ENCODE assay signal across 26 cellular contexts in the genomic region with DNA sequence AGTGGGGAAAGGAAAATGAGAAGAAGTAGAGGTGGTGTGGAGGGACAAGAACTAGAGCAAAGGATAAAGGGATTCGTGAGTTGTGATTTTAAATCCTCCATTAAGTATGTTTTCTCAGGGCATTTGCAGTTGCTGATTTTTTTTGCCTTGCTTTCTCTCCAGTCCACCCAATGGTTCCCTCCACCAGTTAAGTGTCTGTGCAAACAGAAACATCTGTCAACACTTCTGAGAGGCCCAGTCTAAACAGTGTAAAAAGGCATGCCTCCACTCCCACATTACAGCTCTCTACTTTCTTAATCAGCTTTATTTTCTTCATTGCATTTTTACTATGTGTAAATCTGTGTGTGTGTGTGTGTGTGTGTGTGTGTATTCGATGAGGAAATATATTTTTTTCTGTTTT.
DNase-seq lines count a peak whose midpoint lies in the region; ATAC-seq, FAIRE-seq and TF ChIP-seq lines count a peak whose summit lies in the region.
"Had no signal": no experiment of that assay in that cellular context is flagged by ENCODE, and none has a peak within 500 bp of the region (broad histone marks: within the 10 kb centered on the region; RNA-seq: fewer than 3 reads in every experiment).

No MANE protein-coding gene starts in this region.

- H3K27me3 Mint-ChIP-seq in activated CD8-positive, alpha-beta T cell treated with anti-CD3 and anti-CD28 coated beads for 36 hours: peaks cover 7% of the 10 kb centered on the region
- H3K27me3 Mint-ChIP-seq: activated B cell treated with CpG ODN at 0.5 μM for 24 hours; activated CD4-positive, alpha-beta memory T cell treated with anti-CD3 and anti-CD28 coated beads for 36 hours; CD4-positive, alpha-beta memory T cell; IgD-negative memory B cell had no signal

- H3K9me3 ChIP-seq in HAP-1: no peaks in the 10 kb centered on the region; the same call in 1 of the 2 replicates
- H3K9me3 ChIP-seq in lower lobe of right lung: no peaks in the 10 kb centered on the region
- H3K9me3 ChIP-seq: right lobe of liver, stomach, transverse colon had no signal

- intact Hi-C loops in activated CD8-positive, alpha-beta T cell treated with anti-CD3 and anti-CD28 coated beads for 36 hours (cut with micrococcal nuclease): no loop called here
- intact Hi-C loops in lower lobe of right lung (cut with DNase I): no loop called here

- H3K36me3 ChIP-seq in HAP-1 (replicated peaks) (no peaks in the 10 kb centered on the region), lower lobe of right lung (no peaks in the 10 kb centered on the region)
- H3K36me3 ChIP-seq: brain microvascular endothelial cell, right lobe of liver, stomach, transverse colon had no signal

- FAIRE-seq in endometrium (lab: Jason Lieb, UNC): peak; percentile 90
- FAIRE-seq: RCC 7860 had no signal

- H3K4me1 Mint-ChIP-seq in activated CD8-positive, alpha-beta T cell treated with anti-CD3 and anti-CD28 coated beads for 36 hours (ENCODE audit: low read depth): no peaks in the 10 kb centered on the region
- H3K4me1 Mint-ChIP-seq: activated B cell treated with CpG ODN at 0.5 μM for 24 hours; CD4-positive, alpha-beta memory T cell; natural killer cell had no signal

- no peak overlapping the region for H3K27ac Mint-ChIP-seq in activated CD8-positive, alpha-beta T cell treated with anti-CD3 and anti-CD28 coated beads for 36 hours
- H3K27ac Mint-ChIP-seq: activated B cell treated with CpG ODN at 0.5 μM for 24 hours; activated CD4-positive, alpha-beta memory T cell treated with anti-CD3 and anti-CD28 coated beads for 36 hours; CD4-positive, alpha-beta memory T cell; endodermal cell; IgD-negative memory B cell; natural killer cell had no signal

- ATAC-seq in HG03196 (IDR thresholded peaks at IDR 0.05; ENCODE audit: unreplicated experiment) (no peak), lower lobe of right lung (no peak)
- ATAC-seq in activated CD8-positive, alpha-beta T cell treated with anti-CD3 and anti-CD28 coated beads for 36 hours: no peak
- ATAC-seq: natural killer cell, right lobe of liver had no signal

- H3K27ac ChIP-seq in lower lobe of right lung: no peak overlapping the region
- H3K27ac ChIP-seq: brain microvascular endothelial cell, coronary artery, parathyroid adenoma, right lobe of liver, stomach, transverse colon had no signal

- H3K4me3 ChIP-seq in HAP-1 (no peak overlapping the region), lower lobe of right lung (no peak overlapping the region)
- H3K4me3 ChIP-seq: coronary artery, right lobe of liver, stomach, transverse colon had no signal

- POLR2A ChIA-PET in HEK293T (lab: Yijun Ruan, JAX): no interaction called here
- POLR2A ChIA-PET in activated CD8-positive, alpha-beta T cell treated with anti-CD3 and anti-CD28 coated beads for 36 hours (lab: Charles Lee): no interaction called here

- TF ChIP-seq CTCF in activated CD8-positive, alpha-beta T cell treated with anti-CD3 and anti-CD28 coated beads for 36 hours (IDR thresholded peaks at IDR 0.05): no peak
- TF ChIP-seq CTCF in lower lobe of right lung (IDR thresholded peaks at IDR 0.05): no peak

- DNase-seq in DMS 273 (lab: John Stamatoyannopoulos, UW; ENCODE audit: unreplicated experiment) (peak; percentile 83), HAP-1 (ENCODE audit: low spot score in 2 of 2) (peak; percentile 28 to 53), NCI-H510A treated with DMSO at 0.1 percent for 48 hours (lab: John Stamatoyannopoulos, UW) (peak; percentile 92), HEK293T (ENCODE audit: extremely low spot score) (no peak), lower lobe of right lung (no peak)
- no peak for DNase-seq in activated CD8-positive, alpha-beta T cell treated with anti-CD3 and anti-CD28 coated beads for 36 hours
- DNase-seq: activated B cell treated with CpG ODN at 0.5 μM for 24 hours; activated CD4-positive, alpha-beta memory T cell treated with anti-CD3 and anti-CD28 coated beads for 36 hours; activated gamma-delta T cell treated with Interleukin-2 at 50 U/mL for 16 hours; activated T-cell treated with anti-CD3 and anti-CD28 coated beads for 4 hours; brain microvascular endothelial cell; CD4-positive, alpha-beta memory T cell; DMS79 treated with DMSO at 0.1 percent for 48 hours; endodermal cell; kidney glomerular epithelial cell; natural killer cell; NCI-H1930; right lobe of liver; stomach; transverse colon had no signal

- peaks cover 4% of the 10 kb centered on the region for H3K4me1 ChIP-seq in HAP-1
- no peaks in the 10 kb centered on the region for H3K4me1 ChIP-seq in lower lobe of right lung
- H3K4me1 ChIP-seq: parathyroid adenoma, right lobe of liver, stomach, transverse colon had no signal

- in situ Hi-C loops in HAP-1 (cut with MboI; ENCODE audit: low sequenced_read_pairs): no loop called here

- H3K9me3 Mint-ChIP-seq in activated CD8-positive, alpha-beta T cell treated with anti-CD3 and anti-CD28 coated beads for 36 hours: no peaks in the 10 kb centered on the region
- H3K9me3 Mint-ChIP-seq: activated B cell treated with CpG ODN at 0.5 μM for 24 hours; activated CD4-positive, alpha-beta memory T cell treated with anti-CD3 and anti-CD28 coated beads for 36 hours; CD4-positive, alpha-beta memory T cell; endodermal cell had no signal

- H3K4me3 Mint-ChIP-seq in activated CD8-positive, alpha-beta T cell treated with anti-CD3 and anti-CD28 coated beads for 36 hours: no peak overlapping the region
- H3K4me3 Mint-ChIP-seq: activated B cell treated with CpG ODN at 0.5 μM for 24 hours; activated CD4-positive, alpha-beta memory T cell treated with anti-CD3 and anti-CD28 coated beads for 36 hours; CD4-positive, alpha-beta memory T cell; endodermal cell; IgD-negative memory B cell; natural killer cell had no signal

- CTCF ChIA-PET in HEK293T (lab: Yijun Ruan, JAX): no interaction called here
- CTCF ChIA-PET in activated CD8-positive, alpha-beta T cell treated with anti-CD3 and anti-CD28 coated beads for 36 hours (lab: Charles Lee): interaction anchor here (1.0 kb wide), 1 partner anchor 10 kb away, joined by 4 read pairs; no protein-coding TSS in a partner anchor

- no peaks in the 10 kb centered on the region for H3K27me3 ChIP-seq in HAP-1 (ENCODE audit: low read depth)
- no peaks in the 10 kb centered on the region for H3K27me3 ChIP-seq in lower lobe of right lung (ENCODE audit: low read depth)
- H3K27me3 ChIP-seq: brain microvascular endothelial cell, right lobe of liver, stomach, transverse colon had no signal

- no peaks in the 10 kb centered on the region for H3K36me3 Mint-ChIP-seq in activated CD8-positive, alpha-beta T cell treated with anti-CD3 and anti-CD28 coated beads for 36 hours (ENCODE audit: low read depth)
- H3K36me3 Mint-ChIP-seq: activated CD4-positive, alpha-beta memory T cell treated with anti-CD3 and anti-CD28 coated beads for 36 hours; CD4-positive, alpha-beta memory T cell; IgD-negative memory B cell; natural killer cell had no signal

TF ChIP-seq in HEK293T, 16 proteins besides CTCF, POLR2A, EP300 and RAD21:
- TF ChIP-seq TARDBP (IDR thresholded peaks at IDR 0.05): no peak
- TF ChIP-seq LEF1 (IDR thresholded peaks at IDR 0.05; ENCODE audit: borderline replicate concordance): no peak
- TF ChIP-seq HDGF (IDR thresholded peaks at IDR 0.05; ENCODE audit: borderline replicate concordance): no peak
- no peak for TF ChIP-seq SP1 (IDR thresholded peaks at IDR 0.05)
- TF ChIP-seq SUZ12 (IDR thresholded peaks at IDR 0.05): no peak
- TF ChIP-seq FOXK2 (IDR thresholded peaks at IDR 0.05): no peak

Comparison
In these comparisons a context has a peak if more than half of its experiments do, and no peak if none do; other contexts are left out.
1. DNase-seq: peak in DMS 273 (single experiment), HAP-1 (2 of 2) and NCI-H510A treated with DMSO at 0.1 percent for 48 hours (single experiment); none in HEK293T (single experiment), activated CD8-positive, alpha-beta T cell treated with anti-CD3 and anti-CD28 coated beads for 36 hours (single experiment) and lower lobe of right lung (single experiment).